ENCODE assay signal across 15 cellular contexts in genomic region chr3:122646146-122646988, GRCh38. TPM values are rescaled to one million over a fixed set of nuclear protein-coding genes. Genes with fewer than 3 reads are reported as not detected.
DNase-seq lines count a peak whose midpoint lies in the region; ATAC-seq and TF ChIP-seq lines count a peak whose summit lies in the region.
"Had no signal": no experiment of that assay in that cellular context is flagged by ENCODE, and none has a peak within 500 bp of the region (broad histone marks: within the 10 kb centered on the region; RNA-seq: fewer than 3 reads in every experiment).

No MANE protein-coding gene starts in this region.

- no peak for DNase-seq in natural killer cell treated with Interleukin-12 subunit alpha and Interleukin-12 subunit beta and Interleukin-15 and Interleukin-18, amount 100 ng/mL, for 72 hours (ENCODE audit: low spot score)
- DNase-seq in natural killer cell (no peak), GM23338 (ENCODE audit: low spot score) (no peak), amniotic epithelial cell (ENCODE audit: low read depth) (peak; percentile 10), NCI-H187 treated with DMSO at 0.1 percent for 48 hours (lab: John Stamatoyannopoulos, UW) (no peak), DMS114 treated with DMSO at 0.1 percent for 48 hours (lab: John Stamatoyannopoulos, UW; ENCODE audit: unreplicated experiment) (no peak), ovary (no peak), progenitor cell of endocrine pancreas (ENCODE audit: low spot score, unreplicated experiment) (no peak)
- DNase-seq: activated CD8-positive, alpha-beta memory T cell treated with anti-CD3 and anti-CD28 coated beads, Interleukin-2, amount 50 U/mL, for 4 hours; gastrocnemius medialis; GM23248; kidney; NCI-H146; NCI-H748 treated with DMSO at 0.1 percent for 48 hours; nephron progenitor cell had no signal

- no peaks in the 10 kb centered on the region for H3K27me3 ChIP-seq in GM23338 (ENCODE audit: insufficient read depth)
- H3K27me3 ChIP-seq in ovary = no peaks in the 10 kb centered on the region
- H3K27me3 ChIP-seq: gastrocnemius medialis had no signal

- H3K4me1 ChIP-seq in GM23338 (ENCODE audit: insufficient read depth) = peaks cover 4% of the 10 kb centered on the region; the same call in 1 of the 2 replicates
- H3K4me1 ChIP-seq in ovary (ENCODE audit: insufficient read depth) = no peaks in the 10 kb centered on the region
- H3K4me1 ChIP-seq: gastrocnemius medialis had no signal

- no peak for ATAC-seq in natural killer cell treated with Interleukin-12 subunit alpha and Interleukin-12 subunit beta and Interleukin-15 and Interleukin-18, amount 100 ng/mL, for 72 hours
- ATAC-seq in natural killer cell (no peak), GM23338 (no peak)
- ATAC-seq: gastrocnemius medialis had no signal

- H3K27ac ChIP-seq in GM23338 (ENCODE audit: low read depth) (no peak overlapping the region), ovary (no peak overlapping the region)
- H3K27ac ChIP-seq: gastrocnemius medialis, GM23248 had no signal

- H3K9me3 ChIP-seq in ovary = no peaks in the 10 kb centered on the region
- H3K9me3 ChIP-seq: gastrocnemius medialis had no signal

- peak overlapping the region; percentile 9 for H3K4me3 Mint-ChIP-seq in natural killer cell treated with Interleukin-12 subunit alpha and Interleukin-12 subunit beta and Interleukin-15 and Interleukin-18, amount 100 ng/mL, for 72 hours
- H3K4me3 Mint-ChIP-seq in natural killer cell = no peak overlapping the region
- H3K4me3 Mint-ChIP-seq in GM23338 = no peak overlapping the region
- H3K4me3 Mint-ChIP-seq in progenitor cell of endocrine pancreas (ENCODE audit: low read depth) = no peak overlapping the region
- H3K4me3 Mint-ChIP-seq: nephron progenitor cell had no signal

- peak overlapping the region; percentile 63; the same call in 1 of the 2 replicates for H2AFZ ChIP-seq in GM23338
- H2AFZ ChIP-seq: GM23248 had no signal

- TF ChIP-seq CTCF in natural killer cell (IDR thresholded peaks at IDR 0.05) = no peak
- TF ChIP-seq CTCF in GM23338 (conservative IDR thresholded peaks at IDR 0.05; ENCODE audit: low read depth in 2 of 2) = no peak
- no peak for TF ChIP-seq CTCF in ovary (IDR thresholded peaks at IDR 0.05)
- no peak for TF ChIP-seq CTCF in progenitor cell of endocrine pancreas (IDR thresholded peaks at IDR 0.05; ENCODE audit: unreplicated experiment)

- peaks cover 33 to 35% of the 10 kb centered on the region in 2 donors for H3K4me1 Mint-ChIP-seq in natural killer cell treated with Interleukin-12 subunit alpha and Interleukin-12 subunit beta and Interleukin-15 and Interleukin-18, amount 100 ng/mL, for 72 hours (ENCODE audit: low read depth in 2 of 2)
- H3K4me1 Mint-ChIP-seq in natural killer cell (peaks cover 9 to 10% of the 10 kb centered on the region in 2 donors), GM23338 (peaks cover 5% of the 10 kb centered on the region; the same call in 1 of the 3 replicates), progenitor cell of endocrine pancreas (ENCODE audit: low read depth) (peaks cover 7% of the 10 kb centered on the region)

- peaks cover 0 to 13% of the 10 kb centered on the region in 2 donors for H3K27me3 Mint-ChIP-seq in natural killer cell treated with Interleukin-12 subunit alpha and Interleukin-12 subunit beta and Interleukin-15 and Interleukin-18, amount 100 ng/mL, for 72 hours
- H3K27me3 Mint-ChIP-seq in natural killer cell (ENCODE audit: low read depth in 2 of 2) (peaks cover 3 to 10% of the 10 kb centered on the region in 2 donors), GM23338 (ENCODE audit: insufficient read depth, low read depth, poor library complexity) (peaks cover 6% of the 10 kb centered on the region), progenitor cell of endocrine pancreas (no peaks in the 10 kb centered on the region)

- no peaks in the 10 kb centered on the region for H3F3A ChIP-seq in GM23338 (replicated peaks; ENCODE audit: low read depth)

- H3K4me3 ChIP-seq in GM23338 (no peak overlapping the region), ovary (no peak overlapping the region)
- H3K4me3 ChIP-seq: gastrocnemius medialis, GM23248 had no signal

- H3K36me3 ChIP-seq in GM23338 (ENCODE audit: insufficient read depth) = no peaks in the 10 kb centered on the region
- no peaks in the 10 kb centered on the region for H3K36me3 ChIP-seq in ovary
- H3K36me3 ChIP-seq: gastrocnemius medialis had no signal

- WGBS in ovary, 3 donors = 47 to 67% (median 59%) methylated on average over 5 of the region's 5 CpGs

- peaks cover 6% of the 10 kb centered on the region for H3K36me3 Mint-ChIP-seq in natural killer cell treated with Interleukin-12 subunit alpha and Interleukin-12 subunit beta and Interleukin-15 and Interleukin-18, amount 100 ng/mL, for 72 hours
- H3K36me3 Mint-ChIP-seq in natural killer cell = no peaks in the 10 kb centered on the region
- no peaks in the 10 kb centered on the region for H3K36me3 Mint-ChIP-seq in GM23338 (ENCODE audit: low read depth)
- no peaks in the 10 kb centered on the region for H3K36me3 Mint-ChIP-seq in progenitor cell of endocrine pancreas (ENCODE audit: insufficient read depth)

- H3K27ac Mint-ChIP-seq in natural killer cell treated with Interleukin-12 subunit alpha and Interleukin-12 subunit beta and Interleukin-15 and Interleukin-18, amount 100 ng/mL, for 72 hours = peak overlapping the region; percentile 9 to 87
- H3K27ac Mint-ChIP-seq in natural killer cell (no peak overlapping the region), GM23338 (no peak overlapping the region), progenitor cell of endocrine pancreas (no peak overlapping the region)
- H3K27ac Mint-ChIP-seq: nephron progenitor cell had no signal

- H3K79me2 ChIP-seq in GM23338 (replicated peaks; ENCODE audit: insufficient read depth) = no peaks in the 10 kb centered on the region

- no peak for TF ChIP-seq EP300 in ovary (IDR thresholded peaks at IDR 0.05)

- H3K4me2 ChIP-seq in GM23338 = no peak overlapping the region

- H3K9me3 Mint-ChIP-seq in natural killer cell treated with Interleukin-12 subunit alpha and Interleukin-12 subunit beta and Interleukin-15 and Interleukin-18, amount 100 ng/mL, for 72 hours = no peaks in the 10 kb centered on the region
- no peaks in the 10 kb centered on the region for H3K9me3 Mint-ChIP-seq in natural killer cell
- H3K9me3 Mint-ChIP-seq in GM23338 = no peaks in the 10 kb centered on the region
- H3K9me3 Mint-ChIP-seq in progenitor cell of endocrine pancreas (ENCODE audit: low read depth) = no peaks in the 10 kb centered on the region

- no peaks in the 10 kb centered on the region for H3K9me2 ChIP-seq in GM23338 (ENCODE audit: insufficient read depth)

- intact Hi-C loops in natural killer cell (cut with micrococcal nuclease) (no loop called here), ovary (cut with DNase I) (no loop called here)

- TF ChIP-seq POLR2A in ovary (IDR thresholded peaks at IDR 0.05) = no peak

- no peaks in the 10 kb centered on the region for H4K20me1 ChIP-seq in GM23338 (replicated peaks; ENCODE audit: insufficient read depth)

TF ChIP-seq in GM23338, 12 proteins besides CTCF, POLR2A, EP300 and RAD21 (continues in another document):
- no peak for TF ChIP-seq NANOG (IDR thresholded peaks at IDR 0.05; ENCODE audit: borderline replicate concordance)
- no peak for TF ChIP-seq ETS1 (IDR thresholded peaks at IDR 0.05)
- TF ChIP-seq REST (IDR thresholded peaks at IDR 0.05; ENCODE audit: unreplicated experiment) = no peak
- TF ChIP-seq ZNF331 (CRISPR knock-in tag; IDR thresholded peaks at IDR 0.05; ENCODE audit: low read depth) = no peak
- no peak for TF ChIP-seq ZNF114 (CRISPR knock-in tag; IDR thresholded peaks at IDR 0.05)
- no peak for TF ChIP-seq POLR2AphosphoS5 (IDR thresholded peaks at IDR 0.05; ENCODE audit: low read depth)
- no peak for TF ChIP-seq JUNB (IDR thresholded peaks at IDR 0.05; ENCODE audit: unreplicated experiment)

RNA-seq across cellular contexts. Expression of gene PARP14, which starts 34.3 kb away (rescaled TPM):
- total RNA-seq in natural killer cell treated with Interleukin-12 subunit alpha and Interleukin-12 subunit beta and Interleukin-15 and Interleukin-18, amount 100 ng/mL, for 72 hours = 100 to 1,000 TPM; 142 to 143 TPM
- total RNA-seq in natural killer cell (10 to 100 TPM; 77.6 to 92.6 (median 89.9) TPM), ovary (10 to 100 TPM; 23.9 to 41.3 (median 27.8) TPM), progenitor cell of endocrine pancreas (20.0 and 21.4 TPM in 2 replicates)
- 25.4 and 26.0 TPM in 2 replicates for total RNA-seq in GM23338 (2014; rRNA removed; shearing (Covaris generic))
- polyA plus RNA-seq in GM23338 (2016; fragmentation: Nextera tagmentation; extraction: Ambion mirVana) (7.8 and 8.7 TPM in 2 replicates), ovary (10 to 100 TPM in 1 of 2 donors, 1 to 10 TPM in 1; 9.3 to 23.2 TPM)

Comparison
In these comparisons a context has a peak if more than half of its experiments do, and no peak if none do; other contexts are left out.
1. H3K27ac Mint-ChIP-seq: peak in natural killer cell treated with Interleukin-12 subunit alpha and Interleukin-12 subunit beta and Interleukin-15 and Interleukin-18, amount 100 ng/mL, for 72 hours (2 of 2); none in natural killer cell (0 of 2), GM23338 (single experiment) and progenitor cell of endocrine pancreas (single experiment).